ENCODE assay signal across 8 cellular contexts in genomic region chr16:89863741-89864391, GRCh38. TPM values are rescaled to one million over a fixed set of nuclear protein-coding genes. Genes with fewer than 3 reads are reported as not detected.
DNase-seq lines count a peak whose midpoint lies in the region; ATAC-seq and TF ChIP-seq lines count a peak whose summit lies in the region.

No MANE protein-coding gene starts in this region.

- peaks cover 25% of the 10 kb centered on the region for H3K4me1 Mint-ChIP-seq in activated CD4-positive, alpha-beta memory T cell treated with anti-CD3 and anti-CD28 coated beads for 36 hours (ENCODE audit: low read depth)

- no peaks in the 10 kb centered on the region for H3K27me3 Mint-ChIP-seq in activated CD4-positive, alpha-beta memory T cell treated with anti-CD3 and anti-CD28 coated beads for 36 hours

- peaks cover 0 to 10% (median 0%) of the 10 kb centered on the region in 7 donors for H3K27me3 ChIP-seq in spleen (replicated peaks in 1 of 7)

- H3K36me3 ChIP-seq in spleen: no peaks in the 10 kb centered on the region

- peak overlapping the region; percentile 69 to 87 (median 80) for H3K27ac ChIP-seq in spleen

- 9 to 22% (median 14%) methylated on average over 17 of the region's 17 CpGs for WGBS in spleen, 5 donors

- intact Hi-C loops in activated CD4-positive, alpha-beta memory T cell treated with anti-CD3 and anti-CD28 coated beads for 36 hours (cut with micrococcal nuclease): loop anchor here (1.0 to 5.0 kb wide), 2 partner anchors 10 to 142 kb away; partner anchors contain the start of genes VPS9D1 and ZNF276
- intact Hi-C loops in spleen (cut with DNase I; ENCODE audit: low total_unique reads): loop anchor here (5.0 kb wide), 1 partner anchor 157 kb away; no protein-coding TSS in a partner anchor

- peaks cover 7% of the 10 kb centered on the region for H3K36me3 Mint-ChIP-seq in activated CD4-positive, alpha-beta memory T cell treated with anti-CD3 and anti-CD28 coated beads for 36 hours

- H3K9me3 ChIP-seq in spleen: peaks cover 0 to 13% (median 9%) of the 10 kb centered on the region in 8 donors

- CTCF ChIA-PET in activated CD4-positive, alpha-beta memory T cell treated with anti-CD3 and anti-CD28 coated beads for 36 hours (lab: Charles Lee): interaction anchor here (0.7 to 5.9 kb wide), 9 partner anchors 9 to 164 kb away, joined by 3 to 81 read pairs (median 4); partner anchors contain the start of genes SPATA2L and TCF25

- H3K4me3 ChIP-seq in spleen: peak overlapping the region in 2 of 8 donors; percentile 6 to 51

- peak overlapping the region; percentile 22 for H3K4me3 Mint-ChIP-seq in activated CD4-positive, alpha-beta memory T cell treated with anti-CD3 and anti-CD28 coated beads for 36 hours

- TF ChIP-seq POLR2A in GM18526 (IDR thresholded peaks at IDR 0.05; ENCODE audit: extremely low read depth, insufficient read length): peak; percentile 16
- TF ChIP-seq POLR2A in spleen (IDR thresholded peaks at IDR 0.05): no peak

- no peak for TF ChIP-seq CTCF in spleen (IDR thresholded peaks at IDR 0.05 in 8 of 11, conservative IDR thresholded peaks at IDR 0.05 in 3 of 11)

- peaks cover 9% of the 10 kb centered on the region for H3K9me3 Mint-ChIP-seq in activated CD4-positive, alpha-beta memory T cell treated with anti-CD3 and anti-CD28 coated beads for 36 hours

- peaks cover 13 to 42% (median 34%) of the 10 kb centered on the region in 6 donors for H3K4me1 ChIP-seq in spleen

- ATAC-seq in HG02938 (IDR thresholded peaks at IDR 0.05; ENCODE audit: unreplicated experiment) (peak; percentile 60), HG02610 (IDR thresholded peaks at IDR 0.05; ENCODE audit: unreplicated experiment) (no peak)

- POLR2A ChIA-PET in activated CD4-positive, alpha-beta memory T cell treated with anti-CD3 and anti-CD28 coated beads for 36 hours (lab: Charles Lee): interaction anchor here (2.4 kb wide), 1 partner anchor 9 kb away, joined by 21 read pairs; the partner anchor contains the start of gene TCF25

- H3K27ac Mint-ChIP-seq in activated CD4-positive, alpha-beta memory T cell treated with anti-CD3 and anti-CD28 coated beads for 36 hours: peak overlapping the region; percentile 82

- peak; percentile 61 for DNase-seq in activated CD4-positive, alpha-beta memory T cell treated with anti-CD3 and anti-CD28 coated beads for 36 hours
- DNase-seq in fibroblast of peridontal ligament (ENCODE audit: extremely low read depth) (peak; percentile 14), spleen (peak; percentile 83), NCI-H2171 (lab: John Stamatoyannopoulos, UW) (no peak), NCI-H1105 treated with DMSO at 0.1 percent for 48 hours (lab: John Stamatoyannopoulos, UW) (no peak)

RNA-seq across cellular contexts. Expression of gene TCF25, which starts 9.5 kb away (rescaled TPM):
- total RNA-seq in activated CD4-positive, alpha-beta memory T cell treated with anti-CD3 and anti-CD28 coated beads for 36 hours: 100 to 1,000 TPM; 139 to 147 TPM
- 100 to 1,000 TPM; 145 to 305 (median 233) TPM for total RNA-seq in spleen
- polyA plus RNA-seq in spleen: 100 to 1,000 TPM; 113 to 412 (median 334) TPM

RNA-seq across cellular contexts. Expression of gene SPIRE2, which starts 35.6 kb away (rescaled TPM):
- 1 to 10 TPM in 1 of 2 experiments, under 1 TPM in 1; 0.63 to 1.4 TPM for total RNA-seq in activated CD4-positive, alpha-beta memory T cell treated with anti-CD3 and anti-CD28 coated beads for 36 hours
- 1 to 10 TPM; 1.2 to 3.2 (median 2.8) TPM for total RNA-seq in spleen
- 1 to 10 TPM in 1 of 3 donors, under 1 TPM in 2; 0.80 to 1.3 (median 0.98) TPM for polyA plus RNA-seq in spleen

RNA-seq across cellular contexts. Expression of gene FANCA, which starts 47.4 kb away (rescaled TPM):
- total RNA-seq in activated CD4-positive, alpha-beta memory T cell treated with anti-CD3 and anti-CD28 coated beads for 36 hours: 100 to 1,000 TPM in 1 of 2 experiments, 10 to 100 TPM in 1; 99.4 to 103 TPM
- total RNA-seq in spleen: 10 to 100 TPM; 15.7 to 28.9 (median 18.0) TPM
- 10 to 100 TPM; 11.5 to 15.3 (median 14.5) TPM for polyA plus RNA-seq in spleen

RNA-seq across cellular contexts. Expression of gene MC1R, which starts 54.8 kb away (rescaled TPM):
- total RNA-seq in activated CD4-positive, alpha-beta memory T cell treated with anti-CD3 and anti-CD28 coated beads for 36 hours: 1 to 10 TPM in 1 of 2 experiments, under 1 TPM in 1; 0.85 to 1.3 TPM
- total RNA-seq in spleen: 10 to 100 TPM in 1 of 7 donors, 1 to 10 TPM in 6; 3.0 to 12.5 (median 7.8) TPM
- 1 to 10 TPM; 2.4 to 3.2 (median 2.6) TPM for polyA plus RNA-seq in spleen

RNA-seq across cellular contexts. Expression of gene TUBB3, which starts 59.3 kb away (rescaled TPM):
- 1 to 10 TPM in 1 of 2 experiments, under 1 TPM in 1; 0.99 to 1.4 TPM for total RNA-seq in activated CD4-positive, alpha-beta memory T cell treated with anti-CD3 and anti-CD28 coated beads for 36 hours
- 1 to 10 TPM in 3 of 7 donors, under 1 TPM in 2, not detected in 2; 0.43 to 2.4 (median 1.4) TPM for total RNA-seq in spleen
- polyA plus RNA-seq in spleen: 1 to 10 TPM in 1 of 3 donors, under 1 TPM in 2; 0.41 to 4.3 (median 0.80) TPM

Comparison
In these comparisons a context has a peak if more than half of its experiments do, and no peak if none do; other contexts are left out.
1. DNase-seq: peak in activated CD4-positive, alpha-beta memory T cell treated with anti-CD3 and anti-CD28 coated beads for 36 hours (single experiment), fibroblast of peridontal ligament (single experiment) and spleen (single experiment); none in NCI-H2171 (single experiment) and NCI-H1105 treated with DMSO at 0.1 percent for 48 hours (single experiment).